28 cellular contexts compared by ENCODE assay signal in the genomic region with DNA sequence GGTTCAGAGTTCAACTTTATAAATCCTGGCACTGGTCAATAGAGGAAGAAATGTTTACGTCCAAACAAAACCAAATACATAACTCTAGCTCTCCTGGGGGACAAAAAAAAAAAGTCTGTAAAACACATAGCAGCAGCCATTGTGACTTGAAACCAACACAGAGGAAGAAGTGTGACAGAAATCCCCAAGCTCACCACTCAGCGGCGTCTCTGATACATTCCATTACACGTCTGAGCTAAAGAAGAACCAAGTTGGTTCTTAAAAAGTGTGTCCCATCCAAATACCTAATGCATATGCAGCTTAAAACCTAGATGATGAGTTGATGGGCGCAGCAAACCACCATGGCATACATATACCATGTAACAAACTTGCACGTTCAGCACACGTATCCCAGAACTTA. TPM values are rescaled to one million over a fixed set of nuclear protein-coding genes. Genes with fewer than 3 reads are reported as not detected.
DNase-seq lines count a peak whose midpoint lies in the region; ATAC-seq, FAIRE-seq and TF ChIP-seq lines count a peak whose summit lies in the region.
"Had no signal": no experiment of that assay in that cellular context is flagged by ENCODE, and none has a peak within 500 bp of the region (broad histone marks: within the 10 kb centered on the region; RNA-seq: fewer than 3 reads in every experiment).

No MANE protein-coding gene starts in this region.

- H3K79me2 ChIP-seq in OCI-LY3 (ENCODE audit: low read length): no peaks in the 10 kb centered on the region

- H3K9ac ChIP-seq in OCI-LY3 (ENCODE audit: low read length): no peak overlapping the region
- H3K9ac ChIP-seq: SK-N-SH had no signal

- in situ Hi-C loops in HAP-1 (cut with MboI; ENCODE audit: low sequenced_read_pairs): no loop called here

- DNase-seq in GM10266 (ENCODE audit: extremely low spot score): peak; percentile 39
- no peak for DNase-seq in GM12892 (ENCODE audit: insufficient read length)
- DNase-seq in fibroblast of villous mesenchyme (ENCODE audit: low read depth): peak; percentile 23
- DNase-seq in foreskin fibroblast: no peak
- no peak for DNase-seq in HAP-1 (ENCODE audit: low spot score in 2 of 2)
- DNase-seq: activated effector memory CD4-positive, alpha-beta T cell treated with Interleukin-2 at 50 U/mL for 16 hours; activated T-cell treated with anti-CD3 and anti-CD28 coated beads for 4 hours; Calu3; HCEC 1CT; left lung; midbrain; naive thymus-derived CD8-positive, alpha-beta T cell; NCI-H1105; NCI-H1930; NCI-H526; occipital lobe; SK-N-SH; stimulated activated CD8-positive, alpha-beta memory T cell treated with anti-CD3 and anti-CD28 coated beads, Interleukin-4, amount 100 ng/mL, for 48 hours; stomach; T-helper 17 cell; thyroid gland had no signal

- H3K36me3 ChIP-seq in OCI-LY3 (replicated peaks; ENCODE audit: low read depth, low read length) (no peaks in the 10 kb centered on the region), HAP-1 (replicated peaks) (no peaks in the 10 kb centered on the region)
- H3K36me3 ChIP-seq: ascending aorta, left lung, stomach, thyroid gland, vagina had no signal

- no peak for TF ChIP-seq POLR2A in GM12892 (IDR thresholded peaks at IDR 0.05; ENCODE audit: low read depth, low read length)

- H3K27ac ChIP-seq in OCI-LY3 (ENCODE audit: low read length): no peak overlapping the region
- H3K27ac ChIP-seq: ascending aorta, HL-60, left lung, skin epidermis, stomach, thyroid gland, vagina had no signal

- peaks cover 17% of the 10 kb centered on the region for H3K27me3 ChIP-seq in OCI-LY3 (ENCODE audit: low read depth, low read length)
- H3K27me3 ChIP-seq in HAP-1 (ENCODE audit: low read depth): peaks cover 6% of the 10 kb centered on the region
- H3K27me3 ChIP-seq: ascending aorta, stomach, thyroid gland, vagina had no signal

- no peak overlapping the region for H3K4me3 ChIP-seq in OCI-LY3 (ENCODE audit: low read length)
- no peak overlapping the region for H3K4me3 ChIP-seq in fibroblast of villous mesenchyme (ENCODE audit: low read depth, low read length)
- no peak overlapping the region for H3K4me3 ChIP-seq in foreskin fibroblast (ENCODE audit: low read depth in 1 of 2, low read length in 2 of 2)
- H3K4me3 ChIP-seq in HAP-1: no peak overlapping the region
- H3K4me3 ChIP-seq: ascending aorta, left lung, skin epidermis, stomach, thyroid gland, vagina had no signal

- H3K9me3 ChIP-seq in OCI-LY3 (ENCODE audit: insufficient read depth, low read length): no peaks in the 10 kb centered on the region
- no peaks in the 10 kb centered on the region; the same call in 1 of the 2 replicates for H3K9me3 ChIP-seq in HAP-1
- H3K9me3 ChIP-seq: ascending aorta, SK-N-SH, thyroid gland, vagina had no signal

- H4K20me1 ChIP-seq in OCI-LY3 (ENCODE audit: insufficient read depth, low read length): no peaks in the 10 kb centered on the region

- H3K4me1 ChIP-seq in OCI-LY3 (ENCODE audit: low read length) (no peaks in the 10 kb centered on the region), HAP-1 (no peaks in the 10 kb centered on the region)
- H3K4me1 ChIP-seq: ascending aorta, left lung, stomach, thyroid gland, vagina had no signal

- peak; percentile 33 for FAIRE-seq in GM12892 (lab: Jason Lieb, UNC)

- no peak overlapping the region for H2AFZ ChIP-seq in OCI-LY3 (ENCODE audit: low read depth, low read length)

- H3K4me2 ChIP-seq in OCI-LY3 (ENCODE audit: low read length): no peak overlapping the region
- H3K4me2 ChIP-seq: SK-N-SH had no signal

- ATAC-seq in HG03457 (IDR thresholded peaks at IDR 0.05; ENCODE audit: unreplicated experiment) (no peak), GM19324 (IDR thresholded peaks at IDR 0.05; ENCODE audit: low FRiP score, unreplicated experiment) (no peak)
- ATAC-seq: left lung; naive thymus-derived CD8-positive, alpha-beta T cell; T-helper 17 cell had no signal

- peak; percentile 18 for TF ChIP-seq CTCF in GM10266 (IDR thresholded peaks at IDR 0.05; ENCODE audit: control insufficient read depth, insufficient read depth, low read depth, missing control alignments)
- peak; percentile 32 for TF ChIP-seq CTCF in OCI-LY3 (IDR thresholded peaks at IDR 0.05; ENCODE audit: low read depth, low read length)
- peak; percentile 27 for TF ChIP-seq CTCF in fibroblast of villous mesenchyme (IDR thresholded peaks at IDR 0.05; ENCODE audit: insufficient read depth, low read depth, low read length)
- no peak for TF ChIP-seq CTCF in foreskin fibroblast (IDR thresholded peaks at IDR 0.05; ENCODE audit: low read depth, low read length)

RNA-seq across cellular contexts. Expression of gene NANOS1, which starts 58.3 kb away (rescaled TPM):
- 0.70 TPM for polyA plus RNA-seq in GM12892 (2012; ENCODE audit: missing spikeins)
- total RNA-seq in fibroblast of villous mesenchyme: 1.9 and 6.0 TPM in 2 replicates
- total RNA-seq: vagina had no signal

Comparison
In these comparisons a context has a peak if more than half of its experiments do, and no peak if none do; other contexts are left out.
1. DNase-seq: peak in GM10266 (single experiment) and fibroblast of villous mesenchyme (single experiment); none in GM12892 (single experiment), foreskin fibroblast (0 of 2) and HAP-1 (0 of 2).